In the genomic region with DNA sequence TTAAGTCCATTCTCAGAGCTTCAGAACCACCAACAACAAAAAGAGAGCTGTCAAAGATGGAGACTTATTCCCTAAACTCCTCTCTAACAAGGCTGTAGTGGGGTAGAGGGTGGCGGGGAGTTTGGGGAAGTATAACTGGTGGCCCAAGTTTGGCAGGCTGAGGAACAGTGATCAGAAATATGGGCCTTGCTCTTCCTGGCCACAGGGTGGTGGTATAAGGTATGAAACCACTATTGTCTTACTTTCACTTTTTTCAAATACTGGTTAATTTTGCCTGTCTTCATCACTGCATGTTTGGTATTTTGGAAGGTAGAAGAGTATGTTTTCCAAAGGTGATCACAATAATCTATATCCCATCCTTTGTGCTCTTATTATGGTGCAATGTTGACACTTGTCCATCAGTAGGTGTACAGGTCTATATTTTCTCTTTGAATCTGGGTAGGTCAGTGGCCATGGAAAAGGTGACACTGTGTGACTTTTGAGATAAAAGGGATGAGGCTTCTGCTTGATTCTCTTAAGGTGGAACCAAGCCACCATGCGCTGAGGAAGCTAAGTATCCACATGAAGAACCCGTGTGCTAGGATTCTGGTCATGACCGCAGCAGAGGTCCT, we compare ENCODE assay signal across 8 cellular contexts.
DNase-seq lines count a peak whose midpoint lies in the region; ATAC-seq and FAIRE-seq lines count a peak whose summit lies in the region.

No MANE protein-coding gene starts in this region.

- H3K4me3 Mint-ChIP-seq in effector memory CD8-positive, alpha-beta T cell = no peak overlapping the region
- no peak overlapping the region for H3K4me3 Mint-ChIP-seq in stimulated activated memory B cell treated with anti-CD40 and anti-IgM and Interleukin-4, amounts not matched to agents 10 μg/mL and 1 μg/mL and 100 μg/mL, for 72 hours

- DNase-seq in AG08396 (ENCODE audit: low spot score) = peak; percentile 19
- peak; percentile 85 for DNase-seq in NAMALWA (ENCODE audit: low spot score)
- peak in 1 of 3 experiments; percentile 6 for DNase-seq in effector memory CD8-positive, alpha-beta T cell
- DNase-seq in NCI-H1436 (lab: John Stamatoyannopoulos, UW) = no peak
- DNase-seq in RCC 7860 (ENCODE audit: low spot score) = no peak

- H3K36me3 Mint-ChIP-seq in effector memory CD8-positive, alpha-beta T cell (ENCODE audit: insufficient read depth) = no peaks in the 10 kb centered on the region
- H3K36me3 Mint-ChIP-seq in stimulated activated memory B cell treated with anti-CD40 and anti-IgM and Interleukin-4, amounts not matched to agents 10 μg/mL and 1 μg/mL and 100 μg/mL, for 72 hours = no peaks in the 10 kb centered on the region

- peak; percentile 98 for ATAC-seq in GM18498 (IDR thresholded peaks at IDR 0.05; ENCODE audit: unreplicated experiment)
- peak; percentile 95 for ATAC-seq in HG02610 (IDR thresholded peaks at IDR 0.05; ENCODE audit: unreplicated experiment)
- peak; percentile 51 for ATAC-seq in effector memory CD8-positive, alpha-beta T cell (replicated peaks)
- ATAC-seq in stimulated activated memory B cell treated with anti-CD40 and anti-IgM and Interleukin-4, amounts not matched to agents 10 μg/mL and 1 μg/mL and 100 μg/mL, for 72 hours = peak; percentile 88

- no peaks in the 10 kb centered on the region for H3K9me3 Mint-ChIP-seq in effector memory CD8-positive, alpha-beta T cell
- H3K9me3 Mint-ChIP-seq in stimulated activated memory B cell treated with anti-CD40 and anti-IgM and Interleukin-4, amounts not matched to agents 10 μg/mL and 1 μg/mL and 100 μg/mL, for 72 hours = no peaks in the 10 kb centered on the region

- peaks cover 1 to 6% of the 10 kb centered on the region in 2 donors for H3K4me1 Mint-ChIP-seq in effector memory CD8-positive, alpha-beta T cell (ENCODE audit: low read depth in 2 of 2)
- peaks cover 12% of the 10 kb centered on the region for H3K4me1 Mint-ChIP-seq in stimulated activated memory B cell treated with anti-CD40 and anti-IgM and Interleukin-4, amounts not matched to agents 10 μg/mL and 1 μg/mL and 100 μg/mL, for 72 hours

- FAIRE-seq in RCC 7860 (lab: Jason Lieb, UNC) = no peak

- H3K27me3 Mint-ChIP-seq in effector memory CD8-positive, alpha-beta T cell = peaks cover 6 to 22% of the 10 kb centered on the region in 2 donors
- no peaks in the 10 kb centered on the region for H3K27me3 Mint-ChIP-seq in stimulated activated memory B cell treated with anti-CD40 and anti-IgM and Interleukin-4, amounts not matched to agents 10 μg/mL and 1 μg/mL and 100 μg/mL, for 72 hours

- H3K27ac Mint-ChIP-seq in effector memory CD8-positive, alpha-beta T cell = no peak overlapping the region
- H3K27ac Mint-ChIP-seq in stimulated activated memory B cell treated with anti-CD40 and anti-IgM and Interleukin-4, amounts not matched to agents 10 μg/mL and 1 μg/mL and 100 μg/mL, for 72 hours = no peak overlapping the region

Comparison
In these comparisons a context has a peak if more than half of its experiments do, and no peak if none do; other contexts are left out.
1. DNase-seq: peak in AG08396 (single experiment) and NAMALWA (single experiment); none in NCI-H1436 (single experiment) and RCC 7860 (single experiment).
2. Peak in every context shown above with its lines, with median percentiles within 50 percentile points of each other: ATAC-seq.